Comparison of ENCODE assay signal across 8 cellular contexts in the genomic region with DNA sequence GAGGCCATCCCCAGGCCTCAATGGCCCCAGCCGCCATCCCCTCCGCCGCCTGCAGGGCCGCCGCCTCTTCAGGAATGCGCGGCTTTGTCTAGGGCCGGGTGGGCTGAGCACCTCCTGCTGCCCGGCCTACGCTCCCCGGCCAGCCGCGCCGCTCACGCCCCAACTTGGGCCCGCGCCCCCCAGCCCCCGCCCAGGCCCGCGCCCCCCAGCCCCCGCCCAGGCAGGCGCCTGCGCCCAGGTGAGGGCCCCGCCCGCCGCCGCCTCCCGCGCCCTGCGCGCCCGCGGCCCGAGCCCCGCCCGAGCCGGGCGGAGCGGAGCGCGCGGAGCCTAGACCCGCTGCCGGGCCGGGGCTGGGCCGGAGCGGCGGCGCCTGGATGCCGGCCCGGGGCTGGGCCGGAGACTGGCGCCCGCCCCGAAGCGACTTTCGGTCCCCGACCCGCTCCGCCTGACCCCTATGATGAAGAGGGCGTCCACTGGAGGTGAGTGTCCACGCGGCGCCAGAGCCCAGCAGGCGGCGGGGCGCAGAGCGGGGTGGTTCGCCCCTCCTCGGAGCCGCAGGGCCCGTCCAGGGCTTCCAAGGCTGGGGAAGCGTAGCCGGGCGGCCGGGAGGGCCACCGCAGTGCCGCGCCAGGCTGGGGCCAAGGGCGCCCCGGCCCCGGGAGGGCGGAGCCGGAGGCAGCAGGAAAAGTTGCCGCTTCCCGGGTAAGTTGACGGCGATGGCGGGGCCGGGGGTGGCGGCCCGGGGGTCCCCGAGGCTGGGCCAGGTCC. TPM values are rescaled to one million over a fixed set of nuclear protein-coding genes. Genes with fewer than 3 reads are reported as not detected.
A peak's percentile ranks its signal among the peaks of the same experiment; 100 is the strongest.
DNase-seq lines count a peak whose midpoint lies in the region; ATAC-seq and TF ChIP-seq lines count a peak whose summit lies in the region.

No MANE protein-coding gene starts in this region.

- H3K4me3 Mint-ChIP-seq in activated T-cell treated with anti-CD3 and anti-CD28 coated beads, Interleukin-2, amount 50 U/mL, for 4 hours, result no peak overlapping the region

- H3K9me3 Mint-ChIP-seq in activated T-cell treated with anti-CD3 and anti-CD28 coated beads, Interleukin-2, amount 50 U/mL, for 4 hours, result no peaks in the 10 kb centered on the region

- H3K4me3 ChIP-seq in right atrium auricular region (peak overlapping the region; percentile 27 to 51), skeletal muscle satellite cell (ENCODE audit: low read length) (peak overlapping the region; percentile 66)

- peaks cover 4% of the 10 kb centered on the region for H3K4me1 Mint-ChIP-seq in activated T-cell treated with anti-CD3 and anti-CD28 coated beads, Interleukin-2, amount 50 U/mL, for 4 hours (ENCODE audit: low read depth)

- H3K27me3 ChIP-seq in right atrium auricular region (no peaks in the 10 kb centered on the region), skeletal muscle satellite cell (ENCODE audit: control insufficient read depth, insufficient read depth, low read length) (peaks cover 9% of the 10 kb centered on the region)

- no peak for TF ChIP-seq CTCF in right atrium auricular region (IDR thresholded peaks at IDR 0.05)

- peak overlapping the region; percentile 73 for H3K4me2 ChIP-seq in skeletal muscle satellite cell (ENCODE audit: low read length)

- peak; percentile 57 for DNase-seq in Right ventricle myocardium inferior (ENCODE audit: missing footprints)
- DNase-seq in cardiac septum (ENCODE audit: low spot score), result no peak
- no peak for DNase-seq in activated T-cell treated with anti-CD3 and anti-CD28 coated beads, Interleukin-2, amount 50 U/mL, for 4 hours
- DNase-seq in right atrium auricular region (ENCODE audit: low spot score), result no peak
- no peak for DNase-seq in stimulated activated CD4-positive, alpha-beta T cell treated with anti-CD3 and anti-CD28 coated beads, Interleukin-4, amount 100 ng/mL, for 24 hours

- H3K27me3 Mint-ChIP-seq in activated T-cell treated with anti-CD3 and anti-CD28 coated beads, Interleukin-2, amount 50 U/mL, for 4 hours (ENCODE audit: low read depth), result peaks cover 16% of the 10 kb centered on the region

- H3K9me3 ChIP-seq in right atrium auricular region (no peaks in the 10 kb centered on the region), skeletal muscle satellite cell (replicated peaks; ENCODE audit: low read length) (no peaks in the 10 kb centered on the region)

- no peaks in the 10 kb centered on the region for H3K36me3 Mint-ChIP-seq in activated T-cell treated with anti-CD3 and anti-CD28 coated beads, Interleukin-2, amount 50 U/mL, for 4 hours (ENCODE audit: insufficient read depth)

- ATAC-seq in Right ventricle myocardium inferior, result no peak
- peak; percentile 70 to 80 for ATAC-seq in activated T-cell treated with anti-CD3 and anti-CD28 coated beads, Interleukin-2, amount 50 U/mL, for 4 hours
- no peak for ATAC-seq in GM18858 (IDR thresholded peaks at IDR 0.05; ENCODE audit: unreplicated experiment)
- no peak for ATAC-seq in HG02763 (IDR thresholded peaks at IDR 0.05; ENCODE audit: unreplicated experiment)

- no peaks in the 10 kb centered on the region for H3K36me3 ChIP-seq in right atrium auricular region
- H3K36me3 ChIP-seq in skeletal muscle satellite cell (ENCODE audit: insufficient read depth, low read length), result no peaks in the 10 kb centered on the region

- intact Hi-C loops in Right ventricle myocardium inferior (cut with DNase I) (no loop called here), cardiac septum (cut with DNase I) (loop anchor here (10.0 kb wide), 1 partner anchor 94 kb away; no protein-coding TSS in a partner anchor)

- H3K4me1 ChIP-seq in right atrium auricular region (peaks cover 0 to 12% of the 10 kb centered on the region in 2 donors), skeletal muscle satellite cell (ENCODE audit: control insufficient read depth, insufficient read depth, low read length) (no peaks in the 10 kb centered on the region)

- H3K9ac ChIP-seq in skeletal muscle satellite cell (ENCODE audit: low read depth, low read length), result peak overlapping the region; percentile 50

- no peak overlapping the region for H3K27ac ChIP-seq in right atrium auricular region

RNA-seq across cellular contexts. Expression of gene PRODH, which starts 34.3 kb away (rescaled TPM):
- total RNA-seq in Right ventricle myocardium inferior (7.4 TPM), cardiac septum (3.0 TPM), right atrium auricular region (1 to 10 TPM; 1.7 to 8.0 TPM)
- under 1 TPM; 0.16 to 0.40 (median 0.19) TPM for total RNA-seq in activated T-cell treated with anti-CD3 and anti-CD28 coated beads, Interleukin-2, amount 50 U/mL, for 4 hours
- total RNA-seq in skeletal muscle satellite cell (2012; rRNA removed), result under 0.01 and 0.87 TPM in 2 replicates

Comparison
In these comparisons a context has a peak if more than half of its experiments do, and no peak if none do; other contexts are left out.
1. ATAC-seq: peak in activated T-cell treated with anti-CD3 and anti-CD28 coated beads, Interleukin-2, amount 50 U/mL, for 4 hours (2 of 2); none in Right ventricle myocardium inferior (single experiment), GM18858 (single experiment) and HG02763 (single experiment).